14 cellular contexts compared by ENCODE assay signal in genomic region chr14:91257328-91258020, GRCh38. TPM values are rescaled to one million over a fixed set of nuclear protein-coding genes. Genes with fewer than 3 reads are reported as not detected.
A peak's percentile ranks its signal among the peaks of the same experiment; 100 is the strongest.
DNase-seq lines count a peak whose midpoint lies in the region; ATAC-seq and TF ChIP-seq lines count a peak whose summit lies in the region.
"Had no signal": no experiment of that assay in that cellular context is flagged by ENCODE, and none has a peak within 500 bp of the region (broad histone marks: within the 10 kb centered on the region; RNA-seq: fewer than 3 reads in every experiment).

No MANE protein-coding gene starts in this region.

- H4K20me1 ChIP-seq in BLaER1 (no peaks in the 10 kb centered on the region), GM23338 (replicated peaks; ENCODE audit: insufficient read depth) (no peaks in the 10 kb centered on the region)

- H3K9me2 ChIP-seq in GM23338 (ENCODE audit: insufficient read depth), result no peaks in the 10 kb centered on the region

- peaks cover 19% of the 10 kb centered on the region; the same call in 1 of the 2 replicates for H3K27me3 ChIP-seq in BLaER1
- peaks cover 17% of the 10 kb centered on the region for H3K27me3 ChIP-seq in GM23338 (ENCODE audit: insufficient read depth)

- no peak overlapping the region for H3K9ac ChIP-seq in BLaER1

- H3K4me3 Mint-ChIP-seq in GM23338 (no peak overlapping the region), mesothelial cell of epicardium (no peak overlapping the region)
- no peak overlapping the region for H3K4me3 Mint-ChIP-seq in activated CD4-positive, alpha-beta memory T cell treated with anti-CD3 and anti-CD28 coated beads, Interleukin-2, amount 10 ng/mL, durations not matched to agents 7 days and 5 days

- H3K9me3 Mint-ChIP-seq in GM23338, result no peaks in the 10 kb centered on the region; the same call in 2 of the 3 replicates
- H3K9me3 Mint-ChIP-seq in activated CD4-positive, alpha-beta memory T cell treated with anti-CD3 and anti-CD28 coated beads, Interleukin-2, amount 10 ng/mL, durations not matched to agents 7 days and 5 days, result no peaks in the 10 kb centered on the region
- H3K9me3 Mint-ChIP-seq in mesothelial cell of epicardium, result no peaks in the 10 kb centered on the region

- ATAC-seq in GM23338 (no peak), GM21381 (IDR thresholded peaks at IDR 0.05; ENCODE audit: unreplicated experiment) (no peak)
- ATAC-seq: sciatic nerve had no signal

- TF ChIP-seq CTCF in GM23338 (conservative IDR thresholded peaks at IDR 0.05; ENCODE audit: low read depth in 2 of 2) (no peak), mesothelial cell of epicardium (IDR thresholded peaks at IDR 0.05; ENCODE audit: unreplicated experiment) (no peak)

- H3K4me1 ChIP-seq in BLaER1 (peaks cover 56% of the 10 kb centered on the region), GM23338 (ENCODE audit: insufficient read depth) (peaks cover 7% of the 10 kb centered on the region)

- no peaks in the 10 kb centered on the region for H3K79me2 ChIP-seq in GM23338 (replicated peaks; ENCODE audit: insufficient read depth)

- H2AFZ ChIP-seq in GM23338, result peak overlapping the region; percentile 47; the same call in 1 of the 2 replicates

- H3F3A ChIP-seq in GM23338 (replicated peaks; ENCODE audit: low read depth), result 0 out of 2 replicates have a peak, but pooled peaks cover 5% of the 10 kb centered on the region

- peak overlapping the region; percentile 41 for H3K4me2 ChIP-seq in BLaER1
- H3K4me2 ChIP-seq in GM23338, result no peak overlapping the region

- no peak overlapping the region for H3K27ac Mint-ChIP-seq in GM23338
- H3K27ac Mint-ChIP-seq in activated CD4-positive, alpha-beta memory T cell treated with anti-CD3 and anti-CD28 coated beads, Interleukin-2, amount 10 ng/mL, durations not matched to agents 7 days and 5 days, result peak overlapping the region; percentile 64
- H3K27ac Mint-ChIP-seq in mesothelial cell of epicardium, result peak overlapping the region; percentile 75

- no peaks in the 10 kb centered on the region for H3K36me3 ChIP-seq in BLaER1
- H3K36me3 ChIP-seq in GM23338 (ENCODE audit: insufficient read depth), result no peaks in the 10 kb centered on the region

- H3K27me3 Mint-ChIP-seq in GM23338 (ENCODE audit: insufficient read depth, low read depth, poor library complexity) (peaks cover 18% of the 10 kb centered on the region), mesothelial cell of epicardium (ENCODE audit: low read depth) (peaks cover 9% of the 10 kb centered on the region)
- no peaks in the 10 kb centered on the region for H3K27me3 Mint-ChIP-seq in activated CD4-positive, alpha-beta memory T cell treated with anti-CD3 and anti-CD28 coated beads, Interleukin-2, amount 10 ng/mL, durations not matched to agents 7 days and 5 days

- H3K27ac ChIP-seq in BLaER1 (no peak overlapping the region), GM23338 (ENCODE audit: low read depth) (no peak overlapping the region)
- H3K27ac ChIP-seq: SK-N-MC had no signal

- no peak for DNase-seq in GM23338 (ENCODE audit: low spot score)
- DNase-seq in activated CD4-positive, alpha-beta memory T cell treated with anti-CD3 and anti-CD28 coated beads, Interleukin-2, amount 10 ng/mL, durations not matched to agents 7 days and 5 days, result no peak
- DNase-seq in mesothelial cell of epicardium (ENCODE audit: low spot score in 2 of 2, unreplicated experiment in 2 of 2), result no peak
- DNase-seq in SHP77 (lab: John Stamatoyannopoulos, UW), result no peak
- DNase-seq in NCI-H1092 treated with DMSO at 0.1 percent for 48 hours (lab: John Stamatoyannopoulos, UW), result no peak
- no peak for DNase-seq in NCI-H1930 (lab: John Stamatoyannopoulos, UW)
- DNase-seq: activated T-cell treated with anti-CD3 and anti-CD28 coated beads, Interleukin-2, amount 50 U/mL, for 48 hours; effector memory CD4-positive, alpha-beta T cell; kidney; NCI-H1417 treated with DMSO at 0.1 percent for 48 hours had no signal

- POLR2A ChIA-PET in activated CD4-positive, alpha-beta memory T cell treated with anti-CD3 and anti-CD28 coated beads, Interleukin-2, amount 10 ng/mL, durations not matched to agents 7 days and 5 days (lab: Charles Lee), result interaction anchor here (0.9 to 17.4 kb wide), 10 partner anchors 12 to 196 kb away, joined by 3 to 559 read pairs (median 4); partner anchors contain the start of gene GPR68

- H3K4me3 ChIP-seq in BLaER1 (no peak overlapping the region), GM23338 (no peak overlapping the region)
- H3K4me3 ChIP-seq: SK-N-MC had no signal

- H3K4me1 Mint-ChIP-seq in GM23338 (peaks cover 15% of the 10 kb centered on the region), mesothelial cell of epicardium (peaks cover 28% of the 10 kb centered on the region)
- peaks cover 80% of the 10 kb centered on the region for H3K4me1 Mint-ChIP-seq in activated CD4-positive, alpha-beta memory T cell treated with anti-CD3 and anti-CD28 coated beads, Interleukin-2, amount 10 ng/mL, durations not matched to agents 7 days and 5 days

- H3K9me3 ChIP-seq in BLaER1, result no peaks in the 10 kb centered on the region

- H3K36me3 Mint-ChIP-seq in GM23338 (ENCODE audit: low read depth) (no peaks in the 10 kb centered on the region), mesothelial cell of epicardium (no peaks in the 10 kb centered on the region)
- H3K36me3 Mint-ChIP-seq in activated CD4-positive, alpha-beta memory T cell treated with anti-CD3 and anti-CD28 coated beads, Interleukin-2, amount 10 ng/mL, durations not matched to agents 7 days and 5 days (ENCODE audit: low read depth), result no peaks in the 10 kb centered on the region

- CTCF ChIA-PET in activated CD4-positive, alpha-beta memory T cell treated with anti-CD3 and anti-CD28 coated beads, Interleukin-2, amount 10 ng/mL, durations not matched to agents 7 days and 5 days (lab: Charles Lee), result interaction anchor here (0.9 to 2.5 kb wide), 4 partner anchors 8 to 84 kb away, joined by 3 to 13 read pairs (median 5); partner anchors contain the start of gene GPR68

TF ChIP-seq in GM23338, 12 proteins besides CTCF, POLR2A, EP300 and RAD21 (continues in another document):
- TF ChIP-seq JUNB (IDR thresholded peaks at IDR 0.05; ENCODE audit: unreplicated experiment), result no peak
- TF ChIP-seq ZNF114 (CRISPR knock-in tag; IDR thresholded peaks at IDR 0.05), result no peak
- TF ChIP-seq REST (IDR thresholded peaks at IDR 0.05; ENCODE audit: unreplicated experiment), result no peak
- TF ChIP-seq STAT1 (IDR thresholded peaks at IDR 0.05; ENCODE audit: unreplicated experiment), result no peak
- TF ChIP-seq CREB1 (CRISPR knock-in tag; IDR thresholded peaks at IDR 0.05; ENCODE audit: low read depth), result no peak
- TF ChIP-seq ETS1 (IDR thresholded peaks at IDR 0.05), result no peak
- TF ChIP-seq POLR2AphosphoS5 (IDR thresholded peaks at IDR 0.05; ENCODE audit: low read depth), result no peak
- TF ChIP-seq ZNF331 (CRISPR knock-in tag; IDR thresholded peaks at IDR 0.05; ENCODE audit: low read depth), result no peak

RNA-seq across cellular contexts. Expression of gene GPR68, which starts 13.0 kb away (rescaled TPM):
- total RNA-seq in GM23338 (2014; rRNA removed; shearing (Covaris generic)), result 0.35 TPM in 2 replicates
- 0.19 and 0.45 TPM in 2 replicates for polyA plus RNA-seq in GM23338 (2016; fragmentation: Nextera tagmentation; extraction: Ambion mirVana)
- 10 to 100 TPM; 36.9 to 39.8 TPM for total RNA-seq in activated CD4-positive, alpha-beta memory T cell treated with anti-CD3 and anti-CD28 coated beads, Interleukin-2, amount 10 ng/mL, durations not matched to agents 7 days and 5 days
- total RNA-seq in mesothelial cell of epicardium, result 0.79 to 1.2 TPM (median 1.1 TPM) in 3 replicates

Comparison
In these comparisons a context has a peak if more than half of its experiments do, and no peak if none do; other contexts are left out.
1. RNA of gene GPR68, which starts 13.0 kb away (total RNA-seq): 36.9 to 39.8 TPM in activated CD4-positive, alpha-beta memory T cell treated with anti-CD3 and anti-CD28 coated beads, Interleukin-2, amount 10 ng/mL, durations not matched to agents 7 days and 5 days; 0.79 to 1.2 TPM in mesothelial cell of epicardium and 0.35 TPM in GM23338; every median in the first group is over 10 times any median in the second.